Comparison of ENCODE assay signal across 8 cellular contexts in genomic region chrX:53421772-53422090, GRCh38. TPM values are rescaled to one million over a fixed set of nuclear protein-coding genes. Genes with fewer than 3 reads are reported as not detected.
DNase-seq lines count a peak whose midpoint lies in the region; ATAC-seq and TF ChIP-seq lines count a peak whose summit lies in the region.

No MANE protein-coding gene starts in this region.

- peak overlapping the region; percentile 99 for H3K27ac Mint-ChIP-seq in activated T-cell treated with anti-CD3 and anti-CD28 coated beads, Interleukin-2, amount 50 U/mL, for 24 hours
- peak overlapping the region; percentile 95 for H3K27ac Mint-ChIP-seq in T-helper 17 cell

- H3K27me3 Mint-ChIP-seq in activated T-cell treated with anti-CD3 and anti-CD28 coated beads, Interleukin-2, amount 50 U/mL, for 24 hours = no peaks in the 10 kb centered on the region
- no peaks in the 10 kb centered on the region for H3K27me3 Mint-ChIP-seq in T-helper 17 cell

- DNase-seq in activated T-cell treated with anti-CD3 and anti-CD28 coated beads, Interleukin-2, amount 50 U/mL, for 24 hours = no peak
- no peak for DNase-seq in activated T-cell treated with anti-CD3 and anti-CD28 coated beads for 4 hours
- no peak for DNase-seq in T-helper 17 cell
- DNase-seq in fibroblast of villous mesenchyme (ENCODE audit: low read depth) = no peak
- no peak for DNase-seq in skeletal muscle cell (ENCODE audit: low read depth)
- DNase-seq in ecto neural progenitor cell (ENCODE audit: low spot score) = no peak
- DNase-seq in SK-N-DZ (ENCODE audit: low spot score) = no peak

- peaks cover 34% of the 10 kb centered on the region for H3K4me1 Mint-ChIP-seq in activated T-cell treated with anti-CD3 and anti-CD28 coated beads, Interleukin-2, amount 50 U/mL, for 24 hours (ENCODE audit: low read depth)
- H3K4me1 Mint-ChIP-seq in T-helper 17 cell = peaks cover 23% of the 10 kb centered on the region

- ATAC-seq in HG03064 (IDR thresholded peaks at IDR 0.05; ENCODE audit: low read depth, unreplicated experiment) (peak; percentile 14), T-helper 17 cell (peak; percentile 32)

- no peak for TF ChIP-seq CTCF in fibroblast of villous mesenchyme (IDR thresholded peaks at IDR 0.05; ENCODE audit: insufficient read depth, low read depth, low read length)

- H3K4me3 Mint-ChIP-seq in activated T-cell treated with anti-CD3 and anti-CD28 coated beads, Interleukin-2, amount 50 U/mL, for 24 hours = peak overlapping the region; percentile 91
- H3K4me3 Mint-ChIP-seq in T-helper 17 cell = peak overlapping the region; percentile 96

- no peaks in the 10 kb centered on the region for H3K9me3 Mint-ChIP-seq in activated T-cell treated with anti-CD3 and anti-CD28 coated beads, Interleukin-2, amount 50 U/mL, for 24 hours

- peak overlapping the region; percentile 79 for H3K4me3 ChIP-seq in fibroblast of villous mesenchyme (ENCODE audit: low read depth, low read length)
- H3K4me3 ChIP-seq in skeletal muscle cell (ENCODE audit: low read depth, low read length) = peak overlapping the region; percentile 69

- H3K36me3 Mint-ChIP-seq in activated T-cell treated with anti-CD3 and anti-CD28 coated beads, Interleukin-2, amount 50 U/mL, for 24 hours (ENCODE audit: low read depth) = peaks cover 49% of the 10 kb centered on the region
- H3K36me3 Mint-ChIP-seq in T-helper 17 cell (ENCODE audit: low read depth) = peaks cover 2% of the 10 kb centered on the region

- H3K9me3 ChIP-seq in T-helper 17 cell (ENCODE audit: control insufficient read depth, low read length, poor library complexity, severe bottlenecking) = no peaks in the 10 kb centered on the region

RNA-seq across cellular contexts. Expression of gene SMC1A, which starts 0.7 kb away (rescaled TPM):
- 10 to 100 TPM; 43.4 to 47.6 TPM for total RNA-seq in T-helper 17 cell
- 23.3 and 26.7 TPM in 2 replicates for total RNA-seq in fibroblast of villous mesenchyme
- polyA plus RNA-seq in SK-N-DZ (2014; cell fraction: cytosol; rRNA removed) = 44.9 and 46.5 TPM in 2 replicates
- polyA plus RNA-seq in SK-N-DZ (2014; cell fraction: nucleus; rRNA removed) = 35.5 and 56.8 TPM in 2 replicates

RNA-seq across cellular contexts. Expression of gene RIBC1, which starts 0.9 kb away (rescaled TPM):
- total RNA-seq in T-helper 17 cell = 1 to 10 TPM; 1.5 to 1.6 TPM
- 0.32 and 0.43 TPM in 2 replicates for total RNA-seq in fibroblast of villous mesenchyme
- 1.5 and 1.7 TPM in 2 replicates for polyA plus RNA-seq in SK-N-DZ (2014; cell fraction: cytosol; rRNA removed)
- 1.6 TPM in 2 replicates for polyA plus RNA-seq in SK-N-DZ (2014; cell fraction: nucleus; rRNA removed)

RNA-seq across cellular contexts. Expression of gene HSD17B10, which starts 12.4 kb away (rescaled TPM):
- total RNA-seq in T-helper 17 cell (10 to 100 TPM; 41.0 to 43.4 TPM), fibroblast of villous mesenchyme (62.6 and 77.3 TPM in 2 replicates)
- polyA plus RNA-seq in SK-N-DZ (2014; cell fraction: cytosol; rRNA removed) = 183 and 254 TPM in 2 replicates
- 96.7 and 126 TPM in 2 replicates for polyA plus RNA-seq in SK-N-DZ (2014; cell fraction: nucleus; rRNA removed)
